8 cellular contexts compared by ENCODE assay signal in the genomic region with DNA sequence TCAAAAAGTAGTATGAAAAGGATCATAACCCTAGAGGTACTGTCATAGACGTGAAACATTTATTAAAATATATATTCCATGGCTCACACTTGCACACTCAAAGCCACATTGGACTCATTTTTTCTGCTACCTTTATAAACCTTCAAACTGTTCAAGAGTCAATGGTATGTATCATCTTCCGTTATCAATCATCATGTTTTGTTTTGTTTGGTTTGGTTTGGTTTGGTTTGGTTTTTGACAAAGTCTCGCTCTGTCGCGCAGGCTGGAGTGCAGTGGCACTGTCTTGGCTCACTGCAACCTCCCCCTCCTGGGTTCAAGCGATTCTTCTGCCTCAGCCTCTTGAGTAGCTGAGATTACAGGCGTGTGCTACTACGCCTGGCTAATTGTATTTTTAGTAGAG. TPM values are rescaled to one million over a fixed set of nuclear protein-coding genes. Genes with fewer than 3 reads are reported as not detected.
A peak's percentile ranks its signal among the peaks of the same experiment; 100 is the strongest.
DNase-seq lines count a peak whose midpoint lies in the region; ATAC-seq and TF ChIP-seq lines count a peak whose summit lies in the region.

No MANE protein-coding gene starts in this region.

- peak overlapping the region; percentile 93 for H3K27ac Mint-ChIP-seq in T-helper 2 cell treated with Interferon-gamma antibody and Interleukin-4, amounts not matched to agents 5 μg/mL and 100 μg/mL, for 36 hours

- H3K4me1 Mint-ChIP-seq in T-helper 2 cell treated with Interferon-gamma antibody and Interleukin-4, amounts not matched to agents 5 μg/mL and 100 μg/mL, for 36 hours (ENCODE audit: low read depth): peaks cover 53% of the 10 kb centered on the region

- peaks cover 72% of the 10 kb centered on the region for H3K79me2 ChIP-seq in DOHH2 (ENCODE audit: control insufficient read depth, low read length)

- peak overlapping the region; percentile 93 for H3K4me3 Mint-ChIP-seq in T-helper 2 cell treated with Interferon-gamma antibody and Interleukin-4, amounts not matched to agents 5 μg/mL and 100 μg/mL, for 36 hours

- no peaks in the 10 kb centered on the region for H3K27me3 Mint-ChIP-seq in T-helper 2 cell treated with Interferon-gamma antibody and Interleukin-4, amounts not matched to agents 5 μg/mL and 100 μg/mL, for 36 hours (ENCODE audit: low read depth)

- H3K9me2 ChIP-seq in DOHH2 (replicated peaks; ENCODE audit: control insufficient read depth, low read length): no peaks in the 10 kb centered on the region

- H3F3A ChIP-seq in DOHH2 (ENCODE audit: control insufficient read depth, insufficient read depth): 0 out of 2 replicates have a peak, but pooled peaks cover 5% of the 10 kb centered on the region

- H3K27ac ChIP-seq in DOHH2 (ENCODE audit: low read depth, low read length) (peak overlapping the region; percentile 78), duodenal mucosa (ENCODE audit: low read depth, low read length) (no peak overlapping the region)

- no peaks in the 10 kb centered on the region; the same call in 1 of the 2 replicates for H4K20me1 ChIP-seq in DOHH2 (ENCODE audit: control insufficient read depth, insufficient read depth, low read depth, low read length)

- H3K36me3 ChIP-seq in DOHH2 (ENCODE audit: control insufficient read depth, low read length) (peaks cover 63% of the 10 kb centered on the region), duodenal mucosa (ENCODE audit: control insufficient read depth in 1 of 2, insufficient read depth in 2 of 2, low read length in 2 of 2) (no peaks in the 10 kb centered on the region), skeletal muscle satellite cell (ENCODE audit: insufficient read depth, low read length) (no peaks in the 10 kb centered on the region)

- no peaks in the 10 kb centered on the region for H3K9me3 ChIP-seq in DOHH2 (ENCODE audit: control insufficient read depth, insufficient read depth, low read length)
- no peaks in the 10 kb centered on the region for H3K9me3 ChIP-seq in duodenal mucosa (ENCODE audit: control insufficient read depth in 1 of 2, low read length in 2 of 2)
- H3K9me3 ChIP-seq in skeletal muscle satellite cell (replicated peaks; ENCODE audit: low read length): no peaks in the 10 kb centered on the region

- peak overlapping the region; percentile 84 for H3K4me2 ChIP-seq in DOHH2 (ENCODE audit: low read length)
- peak overlapping the region; percentile 93 for H3K4me2 ChIP-seq in skeletal muscle satellite cell (ENCODE audit: low read length)

- H3K9ac ChIP-seq in duodenal mucosa (ENCODE audit: low read depth in 1 of 2, low read length in 2 of 2): peak overlapping the region in 1 of 2 donors; percentile 87
- no peak overlapping the region for H3K9ac ChIP-seq in skeletal muscle satellite cell (ENCODE audit: low read depth, low read length)

- no peaks in the 10 kb centered on the region for H3K9me3 Mint-ChIP-seq in T-helper 2 cell treated with Interferon-gamma antibody and Interleukin-4, amounts not matched to agents 5 μg/mL and 100 μg/mL, for 36 hours

- TF ChIP-seq CTCF in DOHH2 (IDR thresholded peaks at IDR 0.05; ENCODE audit: low read depth, low read length, poor library complexity, severe bottlenecking): no peak

- ATAC-seq in GM21529 (IDR thresholded peaks at IDR 0.05; ENCODE audit: unreplicated experiment): no peak
- no peak for ATAC-seq in HG03196 (IDR thresholded peaks at IDR 0.05; ENCODE audit: unreplicated experiment)

- DNase-seq in T-helper 2 cell treated with Interferon-gamma antibody and Interleukin-4, amounts not matched to agents 5 μg/mL and 100 μg/mL, for 36 hours (ENCODE audit: low spot score): peak; percentile 65
- no peak for DNase-seq in Ammon's horn (ENCODE audit: low spot score)
- no peak for DNase-seq in NCI-H128 (lab: John Stamatoyannopoulos, UW; ENCODE audit: unreplicated experiment)

- H3K27me3 ChIP-seq in DOHH2 (ENCODE audit: control insufficient read depth, low read length) (no peaks in the 10 kb centered on the region), duodenal mucosa (ENCODE audit: control insufficient read depth in 1 of 2, insufficient read depth in 2 of 2, low read length in 2 of 2) (no peaks in the 10 kb centered on the region), skeletal muscle satellite cell (ENCODE audit: control insufficient read depth, insufficient read depth, low read length) (peaks cover 16% of the 10 kb centered on the region)

- H3K4me3 ChIP-seq in DOHH2 (ENCODE audit: low read length) (peak overlapping the region; percentile 85), duodenal mucosa (ENCODE audit: low read depth in 1 of 2, low read length in 2 of 2) (peak overlapping the region; percentile 93 to 97), skeletal muscle satellite cell (ENCODE audit: low read length) (no peak overlapping the region)

- H3K4me1 ChIP-seq in DOHH2 (ENCODE audit: control insufficient read depth, low read length) (peaks cover 74% of the 10 kb centered on the region), duodenal mucosa (ENCODE audit: control insufficient read depth in 1 of 2, insufficient read depth in 2 of 2, low read length in 2 of 2) (peaks cover 18 to 36% of the 10 kb centered on the region in 2 donors), skeletal muscle satellite cell (ENCODE audit: control insufficient read depth, insufficient read depth, low read length) (peaks cover 5% of the 10 kb centered on the region)

- H3K36me3 Mint-ChIP-seq in T-helper 2 cell treated with Interferon-gamma antibody and Interleukin-4, amounts not matched to agents 5 μg/mL and 100 μg/mL, for 36 hours (ENCODE audit: low read depth): peaks cover 35% of the 10 kb centered on the region

RNA-seq across cellular contexts. Expression of a gene that starts 1.8 kb away (rescaled TPM):
- total RNA-seq in skeletal muscle satellite cell (2012; rRNA removed): 3.3 and 5.1 TPM in 2 replicates

RNA-seq across cellular contexts. Expression of a gene that starts 34.6 kb away (rescaled TPM):
- 33.9 and 41.1 TPM in 2 replicates for total RNA-seq in skeletal muscle satellite cell (2012; rRNA removed)
